In genomic region chr16:89922884-89923639, GRCh38 we compare ENCODE assay signal across 8 cellular contexts. TPM values are rescaled to one million over a fixed set of nuclear protein-coding genes. Genes with fewer than 3 reads are reported as not detected.
DNase-seq lines count a peak whose midpoint lies in the region; ATAC-seq and TF ChIP-seq lines count a peak whose summit lies in the region.

TSS of gene TUBB3 (plus strand) at chr16:89923342. CDS start at chr16:89923402, 60 bp downstream.

- H3K27ac Mint-ChIP-seq in activated B cell treated with CpG ODN at 0.5 μM for 24 hours (no peak within 1 kb of the TSS), mesothelial cell of epicardium (peak within 1 kb of the TSS; percentile 91)

- POLR2A ChIA-PET in activated B cell treated with CpG ODN at 0.5 μM for 24 hours (lab: Charles Lee), result interaction anchor here (0.7 kb wide), 1 partner anchor 51 kb away, joined by 4 read pairs; no protein-coding TSS in a partner anchor

- intact Hi-C loops in activated B cell treated with CpG ODN at 0.5 μM for 24 hours (cut with micrococcal nuclease), result no loop called here

- DNase-seq in NCI-H1930 (lab: John Stamatoyannopoulos, UW) (peak; percentile 52 to 78), activated B cell treated with CpG ODN at 0.5 μM for 24 hours (peak; percentile 54), erythroblast (lab: John Stamatoyannopoulos, UW) (peak; percentile 70 to 83), mesothelial cell of epicardium (ENCODE audit: low spot score in 2 of 2, unreplicated experiment in 2 of 2) (peak; percentile 62 to 80), tibial nerve (ENCODE audit: low spot score in 2 of 2) (no peak)

- peaks cover 23% of the 10 kb centered on the region for H3K27me3 Mint-ChIP-seq in activated B cell treated with CpG ODN at 0.5 μM for 24 hours
- H3K27me3 Mint-ChIP-seq in mesothelial cell of epicardium (ENCODE audit: low read depth), result peaks cover 51% of the 10 kb centered on the region

- peaks cover 60% of the 10 kb centered on the region for H4K20me1 ChIP-seq in BLaER1

- H3K27me3 ChIP-seq in BLaER1 (no peaks in the 10 kb centered on the region), tibial nerve (peaks cover 0 to 57% of the 10 kb centered on the region in 2 donors)

- H3K9ac ChIP-seq in BLaER1, result peak within 1 kb of the TSS; percentile 87

- H3K4me1 Mint-ChIP-seq in activated B cell treated with CpG ODN at 0.5 μM for 24 hours, result peaks cover 36% of the 10 kb centered on the region
- peaks cover 20% of the 10 kb centered on the region for H3K4me1 Mint-ChIP-seq in mesothelial cell of epicardium

- H3K4me2 ChIP-seq in BLaER1, result peak within 1 kb of the TSS; percentile 100

- H3K4me3 ChIP-seq in BLaER1, result peak within 1 kb of the TSS; percentile 86
- H3K4me3 ChIP-seq in tibial nerve, result peak within 1 kb of the TSS; percentile 22 to 62 (median 38)

- ATAC-seq in activated B cell treated with CpG ODN at 0.5 μM for 24 hours (ENCODE audit: low read depth), result peak; percentile 59
- ATAC-seq in GM18861 (IDR thresholded peaks at IDR 0.05; ENCODE audit: unreplicated experiment), result no peak

- H3K4me3 Mint-ChIP-seq in activated B cell treated with CpG ODN at 0.5 μM for 24 hours (peak within 1 kb of the TSS; percentile 60), mesothelial cell of epicardium (peak within 1 kb of the TSS; percentile 85)

- no peak for TF ChIP-seq EP300 in tibial nerve (IDR thresholded peaks at IDR 0.05)

- CTCF ChIA-PET in activated B cell treated with CpG ODN at 0.5 μM for 24 hours (lab: Charles Lee), result interaction anchor here (0.7 kb wide), 1 partner anchor 13 kb away, joined by 3 read pairs; no protein-coding TSS in a partner anchor

- TF ChIP-seq CTCF in activated B cell treated with CpG ODN at 0.5 μM for 24 hours (IDR thresholded peaks at IDR 0.05) (no peak), mesothelial cell of epicardium (IDR thresholded peaks at IDR 0.05; ENCODE audit: unreplicated experiment) (no peak), tibial nerve (IDR thresholded peaks at IDR 0.05) (no peak)

- H3K36me3 Mint-ChIP-seq in activated B cell treated with CpG ODN at 0.5 μM for 24 hours (ENCODE audit: low read depth) (no peaks in the 10 kb centered on the region), mesothelial cell of epicardium (no peaks in the 10 kb centered on the region)

- peak; percentile 68 for TF ChIP-seq POLR2A in GM18526 (IDR thresholded peaks at IDR 0.05; ENCODE audit: extremely low read depth, insufficient read length)
- TF ChIP-seq POLR2A in erythroblast (IDR thresholded peaks at IDR 0.05; ENCODE audit: low read length), result no peak
- TF ChIP-seq POLR2A in tibial nerve (IDR thresholded peaks at IDR 0.05), result peak; percentile 29 to 47

- 1 to 8% methylated on average over 6 to 30 of the region's 88 CpGs for WGBS in tibial nerve, 2 donors

- H3K9me3 ChIP-seq in BLaER1, result no peaks in the 10 kb centered on the region
- H3K9me3 ChIP-seq in tibial nerve, result no peaks in the 10 kb centered on the region

- H3K9me3 Mint-ChIP-seq in activated B cell treated with CpG ODN at 0.5 μM for 24 hours (no peaks in the 10 kb centered on the region), mesothelial cell of epicardium (no peaks in the 10 kb centered on the region)

- peaks cover 6% of the 10 kb centered on the region; the same call in 1 of the 2 replicates for H3K36me3 ChIP-seq in BLaER1
- no peaks in the 10 kb centered on the region for H3K36me3 ChIP-seq in tibial nerve

- peaks cover 73% of the 10 kb centered on the region for H3K4me1 ChIP-seq in BLaER1
- peaks cover 0 to 83% (median 46%) of the 10 kb centered on the region in 4 donors for H3K4me1 ChIP-seq in tibial nerve

- H3K27ac ChIP-seq in BLaER1 (peak within 1 kb of the TSS; percentile 84), tibial nerve (peak within 1 kb of the TSS in 3 of 4 donors; percentile 62 to 88 (median 83))

RNA-seq across cellular contexts. Expression of gene TUBB3, which starts in this region (rescaled TPM):
- total RNA-seq in activated B cell treated with CpG ODN at 0.5 μM for 24 hours (0.33 and 0.42 TPM in 2 replicates), mesothelial cell of epicardium (24.5 to 26.4 TPM (median 24.7 TPM) in 3 replicates), tibial nerve (10 to 100 TPM in 1 of 4 donors, 1 to 10 TPM in 1, under 1 TPM in 1, not detected in 1; 0.59 to 12.0 (median 3.5) TPM)

Comparison
In these comparisons a context has a peak if more than half of its experiments do, and no peak if none do; other contexts are left out.
1. Peak in DNase-seq and ATAC-seq in activated B cell treated with CpG ODN at 0.5 μM for 24 hours; RNA of the gene not detected or under 1 TPM.
2. DNase-seq: peak in NCI-H1930 (2 of 2), erythroblast (2 of 2) and mesothelial cell of epicardium (2 of 2); none in tibial nerve (0 of 2).